In the genomic region with DNA sequence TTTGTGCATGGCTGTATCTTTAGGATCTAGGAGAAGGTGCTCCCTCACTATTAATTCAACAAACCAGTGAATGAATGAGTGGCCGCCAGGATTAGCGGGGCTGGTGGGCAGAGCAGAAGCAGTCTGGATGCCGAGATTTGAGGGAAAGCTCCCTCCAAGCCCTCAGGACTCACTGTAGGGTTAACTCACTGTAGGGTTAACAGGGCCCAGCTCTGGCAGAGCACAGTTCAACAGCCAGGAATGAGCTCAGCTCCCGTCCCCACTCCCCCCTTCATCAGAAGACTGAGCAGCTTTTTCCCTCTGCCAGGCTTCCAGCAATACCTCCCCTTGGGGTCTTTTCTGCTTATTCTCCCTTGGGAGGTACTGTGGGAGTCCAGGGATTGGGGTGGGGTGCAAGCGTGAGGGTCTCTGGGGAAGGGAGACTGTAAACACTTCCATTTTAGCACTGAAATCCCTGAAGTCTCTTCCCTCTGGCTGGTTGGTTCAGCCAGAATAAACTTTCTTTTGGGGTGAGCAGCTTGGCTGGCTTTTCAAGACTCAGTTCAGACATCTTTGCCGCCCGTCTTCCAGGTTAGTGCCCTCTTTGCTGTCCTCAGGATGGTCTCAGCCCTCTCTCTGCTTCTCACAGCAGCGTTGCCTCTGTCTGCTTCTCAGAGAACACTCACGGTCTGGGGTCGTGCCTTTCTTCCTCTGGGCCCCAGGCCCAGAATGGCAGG, we compare ENCODE assay signal across 24 cellular contexts. TPM values are rescaled to one million over a fixed set of nuclear protein-coding genes. Genes with fewer than 3 reads are reported as not detected.
DNase-seq lines count a peak whose midpoint lies in the region; ATAC-seq and TF ChIP-seq lines count a peak whose summit lies in the region.
"Had no signal": no experiment of that assay in that cellular context is flagged by ENCODE, and none has a peak within 500 bp of the region (broad histone marks: within the 10 kb centered on the region; RNA-seq: fewer than 3 reads in every experiment).

No MANE protein-coding gene starts in this region.

- POLR2A ChIA-PET in SK-N-SH (lab: Yijun Ruan, JAX) = interaction anchor here (0.7 kb wide), 1 partner anchor 93 kb away, joined by 4 read pairs; no protein-coding TSS in a partner anchor

- no peak overlapping the region for H3K4me2 ChIP-seq in osteoblast (ENCODE audit: insufficient read depth, low read length)
- H3K4me2 ChIP-seq in SK-N-SH = no peak overlapping the region

- no peak for TF ChIP-seq RAD21 in SK-N-SH (IDR thresholded peaks at IDR 0.05; ENCODE audit: low read length)

- H3K9me3 Mint-ChIP-seq in natural killer cell treated with Interleukin-12 subunit alpha and Interleukin-12 subunit beta and Interleukin-15 and Interleukin-18, amount 100 ng/mL, for 72 hours = no peaks in the 10 kb centered on the region
- no peaks in the 10 kb centered on the region for H3K9me3 Mint-ChIP-seq in natural killer cell
- H3K9me3 Mint-ChIP-seq in dendritic cell treated with granulocyte-macrophage colony-stimulating factor and Interleukin-4, amounts not matched to agents 40 ng/mL and 50 ng/mL, for 4 days = no peaks in the 10 kb centered on the region
- H3K9me3 Mint-ChIP-seq: activated naive CD4-positive, alpha-beta T cell treated with anti-CD3 and anti-CD28 coated beads, Interleukin-2, amount 50 U/mL, for 72 hours; activated T-helper 17 cell treated with anti-CD3 and anti-CD28 coated beads, Interleukin-2, amount 50 U/mL, for 72 hours; central memory CD8-positive, alpha-beta T cell; immature natural killer cell; nephron had no signal

- H3K9me2 ChIP-seq in SK-N-SH = no peaks in the 10 kb centered on the region

- WGBS in SK-N-SH (ENCODE audit: low lambda C conversion rate) = 88% methylated on average over 3 of the region's 10 CpGs

- peaks cover 0 to 9% of the 10 kb centered on the region in 2 donors for H3K27me3 Mint-ChIP-seq in natural killer cell treated with Interleukin-12 subunit alpha and Interleukin-12 subunit beta and Interleukin-15 and Interleukin-18, amount 100 ng/mL, for 72 hours
- H3K27me3 Mint-ChIP-seq in natural killer cell (ENCODE audit: low read depth in 2 of 2) = peaks cover 0 to 3% of the 10 kb centered on the region in 2 donors
- H3K27me3 Mint-ChIP-seq in dendritic cell treated with granulocyte-macrophage colony-stimulating factor and Interleukin-4, amounts not matched to agents 40 ng/mL and 50 ng/mL, for 4 days = no peaks in the 10 kb centered on the region
- H3K27me3 Mint-ChIP-seq: central memory CD8-positive, alpha-beta T cell had no signal

- H3K36me3 ChIP-seq in osteoblast (ENCODE audit: insufficient read depth, low read length) (no peaks in the 10 kb centered on the region), SK-N-SH (replicated peaks in 1 of 2; ENCODE audit: control insufficient read depth in 1 of 2, insufficient read depth in 2 of 2, low read length in 1 of 2) (no peaks in the 10 kb centered on the region)

- H3K9me3 ChIP-seq in osteoblast (ENCODE audit: low read depth, low read length) (no peaks in the 10 kb centered on the region), SK-N-SH (no peaks in the 10 kb centered on the region)

- H4K20me1 ChIP-seq in osteoblast (ENCODE audit: insufficient read depth, low read length) (no peaks in the 10 kb centered on the region), SK-N-SH (ENCODE audit: insufficient read depth) (no peaks in the 10 kb centered on the region)

- H3K79me2 ChIP-seq in osteoblast (ENCODE audit: insufficient read depth, low read length) (no peaks in the 10 kb centered on the region), SK-N-SH (ENCODE audit: insufficient read depth) (no peaks in the 10 kb centered on the region)

- H3K36me3 Mint-ChIP-seq in natural killer cell treated with Interleukin-12 subunit alpha and Interleukin-12 subunit beta and Interleukin-15 and Interleukin-18, amount 100 ng/mL, for 72 hours = no peaks in the 10 kb centered on the region
- no peaks in the 10 kb centered on the region for H3K36me3 Mint-ChIP-seq in natural killer cell
- no peaks in the 10 kb centered on the region for H3K36me3 Mint-ChIP-seq in dendritic cell treated with granulocyte-macrophage colony-stimulating factor and Interleukin-4, amounts not matched to agents 40 ng/mL and 50 ng/mL, for 4 days (ENCODE audit: low read depth)
- H3K36me3 Mint-ChIP-seq: activated naive CD4-positive, alpha-beta T cell treated with anti-CD3 and anti-CD28 coated beads, Interleukin-2, amount 50 U/mL, for 72 hours; immature natural killer cell had no signal

- H3K4me3 Mint-ChIP-seq in natural killer cell treated with Interleukin-12 subunit alpha and Interleukin-12 subunit beta and Interleukin-15 and Interleukin-18, amount 100 ng/mL, for 72 hours = peak overlapping the region; percentile 32
- no peak overlapping the region for H3K4me3 Mint-ChIP-seq in natural killer cell
- no peak overlapping the region for H3K4me3 Mint-ChIP-seq in dendritic cell treated with granulocyte-macrophage colony-stimulating factor and Interleukin-4, amounts not matched to agents 40 ng/mL and 50 ng/mL, for 4 days
- H3K4me3 Mint-ChIP-seq: activated T-helper 17 cell treated with anti-CD3 and anti-CD28 coated beads, Interleukin-2, amount 50 U/mL, for 72 hours; central memory CD8-positive, alpha-beta T cell; immature natural killer cell had no signal

- H3K27ac ChIP-seq in osteoblast (ENCODE audit: low read depth, low read length) (no peak overlapping the region), SK-N-SH (ENCODE audit: low read depth in 2 of 2, low read length in 1 of 2) (no peak overlapping the region)
- H3K27ac ChIP-seq: GM23248 had no signal

- ATAC-seq in natural killer cell treated with Interleukin-12 subunit alpha and Interleukin-12 subunit beta and Interleukin-15 and Interleukin-18, amount 100 ng/mL, for 72 hours = no peak
- ATAC-seq in natural killer cell = no peak
- no peak for ATAC-seq in GM21526 (IDR thresholded peaks at IDR 0.05; ENCODE audit: low FRiP score, unreplicated experiment)
- ATAC-seq in GM21717 (IDR thresholded peaks at IDR 0.05; ENCODE audit: unreplicated experiment) = no peak
- ATAC-seq: activated naive CD4-positive, alpha-beta T cell treated with anti-CD3 and anti-CD28 coated beads, Interleukin-2, amount 50 U/mL, for 72 hours; activated T-helper 17 cell treated with anti-CD3 and anti-CD28 coated beads, Interleukin-2, amount 50 U/mL, for 72 hours; left lobe of liver had no signal

- no peaks in the 10 kb centered on the region for H3F3A ChIP-seq in SK-N-SH (replicated peaks; ENCODE audit: insufficient read depth)

- intact Hi-C loops in natural killer cell (cut with micrococcal nuclease) = no loop called here
- intact Hi-C loops in dendritic cell treated with granulocyte-macrophage colony-stimulating factor and Interleukin-4, amounts not matched to agents 40 ng/mL and 50 ng/mL, for 4 days (cut with micrococcal nuclease) = no loop called here

- H3K4me1 Mint-ChIP-seq in natural killer cell treated with Interleukin-12 subunit alpha and Interleukin-12 subunit beta and Interleukin-15 and Interleukin-18, amount 100 ng/mL, for 72 hours (ENCODE audit: low read depth in 2 of 2) = peaks cover 44 to 48% of the 10 kb centered on the region in 2 donors
- peaks cover 0 to 6% of the 10 kb centered on the region in 2 donors for H3K4me1 Mint-ChIP-seq in natural killer cell
- H3K4me1 Mint-ChIP-seq in dendritic cell treated with granulocyte-macrophage colony-stimulating factor and Interleukin-4, amounts not matched to agents 40 ng/mL and 50 ng/mL, for 4 days (ENCODE audit: low read depth) = peaks cover 78% of the 10 kb centered on the region

- H3K4me3 ChIP-seq in osteoblast (ENCODE audit: insufficient read depth, low read length) (no peak overlapping the region), SK-N-SH (ENCODE audit: low read depth in 2 of 2, low read length in 1 of 2) (no peak overlapping the region)
- H3K4me3 ChIP-seq: GM23248 had no signal

- H3K27ac Mint-ChIP-seq in natural killer cell treated with Interleukin-12 subunit alpha and Interleukin-12 subunit beta and Interleukin-15 and Interleukin-18, amount 100 ng/mL, for 72 hours = peak overlapping the region in 1 of 2 donors; percentile 71
- H3K27ac Mint-ChIP-seq in natural killer cell = peak overlapping the region in 1 of 2 donors; percentile 22
- H3K27ac Mint-ChIP-seq in dendritic cell treated with granulocyte-macrophage colony-stimulating factor and Interleukin-4, amounts not matched to agents 40 ng/mL and 50 ng/mL, for 4 days = peak overlapping the region; percentile 96
- H3K27ac Mint-ChIP-seq: activated naive CD4-positive, alpha-beta T cell treated with anti-CD3 and anti-CD28 coated beads, Interleukin-2, amount 50 U/mL, for 72 hours; activated T-helper 17 cell treated with anti-CD3 and anti-CD28 coated beads, Interleukin-2, amount 50 U/mL, for 72 hours; immature natural killer cell had no signal

- no peak for TF ChIP-seq EP300 in SK-N-SH (IDR thresholded peaks at IDR 0.05; ENCODE audit: borderline replicate concordance in 1 of 2, low read depth in 1 of 2, low read length in 1 of 2)

- TF ChIP-seq CTCF in natural killer cell (IDR thresholded peaks at IDR 0.05) = no peak
- TF ChIP-seq CTCF in osteoblast (IDR thresholded peaks at IDR 0.05; ENCODE audit: extremely low read depth, low read depth, low read length) = no peak
- no peak for TF ChIP-seq CTCF in SK-N-SH (IDR thresholded peaks at IDR 0.05)

- peaks cover 4% of the 10 kb centered on the region for H3K27me3 ChIP-seq in osteoblast (ENCODE audit: insufficient read depth, low read length)
- H3K27me3 ChIP-seq in SK-N-SH (ENCODE audit: insufficient read depth) = no peaks in the 10 kb centered on the region

- CTCF ChIA-PET in SK-N-SH (lab: Yijun Ruan, JAX) = interaction anchor here (0.8 to 8.1 kb wide), 4 partner anchors 24 to 361 kb away, joined by 3 to 125 read pairs (median 54); no protein-coding TSS in a partner anchor

- no peak overlapping the region for H3K9ac ChIP-seq in SK-N-SH
- H3K9ac ChIP-seq: GM23248 had no signal

- H2AFZ ChIP-seq in osteoblast (ENCODE audit: low read length) (peak overlapping the region; percentile 17), SK-N-SH (ENCODE audit: low read depth) (no peak overlapping the region)
- H2AFZ ChIP-seq: GM23248 had no signal

- H3K4me1 ChIP-seq in osteoblast (ENCODE audit: insufficient read depth, low read length) = peaks cover 11% of the 10 kb centered on the region
- H3K4me1 ChIP-seq in SK-N-SH (ENCODE audit: control insufficient read depth in 1 of 2, insufficient read depth in 2 of 2, low read depth in 1 of 2, low read length in 1 of 2) = peaks cover 0 to 4% of the 10 kb centered on the region in 2 experiments; a peak in 1 of 4 replicates

- no peak for DNase-seq in natural killer cell treated with Interleukin-12 subunit alpha and Interleukin-12 subunit beta and Interleukin-15 and Interleukin-18, amount 100 ng/mL, for 72 hours (ENCODE audit: low spot score)
- DNase-seq in natural killer cell (no peak), osteoblast (ENCODE audit: insufficient read length, low spot score, missing footprints) (peak; percentile 25), putamen (ENCODE audit: low spot score) (no peak), SK-N-SH (no peak)
- DNase-seq: activated CD4-positive, alpha-beta T cell treated with anti-CD3 and anti-CD28 coated beads, Interleukin-2, amount 50 U/mL, for 48 hours; activated CD8-positive, alpha-beta memory T cell treated with anti-CD3 and anti-CD28 coated beads, Interleukin-2, amount 50 U/mL, for 4 hours; aorta; EL; foreskin fibroblast; GM23248; immature natural killer cell; NCI-H1105 treated with DMSO at 0.1 percent for 48 hours; NCI-H2029 treated with DMSO at 0.1 percent for 48 hours; NCI-H2227 treated with DMSO at 0.1 percent for 48 hours; NCI-H69 had no signal

RNA-seq across cellular contexts. Expression of gene WSB1, which starts 53.7 kb away (rescaled TPM):
- total RNA-seq in natural killer cell treated with Interleukin-12 subunit alpha and Interleukin-12 subunit beta and Interleukin-15 and Interleukin-18, amount 100 ng/mL, for 72 hours = 100 to 1,000 TPM; 129 to 174 TPM
- 100 to 1,000 TPM; 124 to 205 (median 187) TPM for total RNA-seq in natural killer cell
- total RNA-seq in osteoblast = 158 and 177 TPM in 2 replicates
- polyA plus RNA-seq in SK-N-SH (2012; rRNA removed) = 204 and 261 TPM in 2 replicates
- 68.2 and 73.8 TPM in 2 replicates for polyA plus RNA-seq in SK-N-SH (2012; cell fraction: cytosol; rRNA removed)
- 1,761 and 2,017 TPM in 2 replicates for polyA plus RNA-seq in SK-N-SH (2012; cell fraction: nucleus; rRNA removed)
